In the genomic region with DNA sequence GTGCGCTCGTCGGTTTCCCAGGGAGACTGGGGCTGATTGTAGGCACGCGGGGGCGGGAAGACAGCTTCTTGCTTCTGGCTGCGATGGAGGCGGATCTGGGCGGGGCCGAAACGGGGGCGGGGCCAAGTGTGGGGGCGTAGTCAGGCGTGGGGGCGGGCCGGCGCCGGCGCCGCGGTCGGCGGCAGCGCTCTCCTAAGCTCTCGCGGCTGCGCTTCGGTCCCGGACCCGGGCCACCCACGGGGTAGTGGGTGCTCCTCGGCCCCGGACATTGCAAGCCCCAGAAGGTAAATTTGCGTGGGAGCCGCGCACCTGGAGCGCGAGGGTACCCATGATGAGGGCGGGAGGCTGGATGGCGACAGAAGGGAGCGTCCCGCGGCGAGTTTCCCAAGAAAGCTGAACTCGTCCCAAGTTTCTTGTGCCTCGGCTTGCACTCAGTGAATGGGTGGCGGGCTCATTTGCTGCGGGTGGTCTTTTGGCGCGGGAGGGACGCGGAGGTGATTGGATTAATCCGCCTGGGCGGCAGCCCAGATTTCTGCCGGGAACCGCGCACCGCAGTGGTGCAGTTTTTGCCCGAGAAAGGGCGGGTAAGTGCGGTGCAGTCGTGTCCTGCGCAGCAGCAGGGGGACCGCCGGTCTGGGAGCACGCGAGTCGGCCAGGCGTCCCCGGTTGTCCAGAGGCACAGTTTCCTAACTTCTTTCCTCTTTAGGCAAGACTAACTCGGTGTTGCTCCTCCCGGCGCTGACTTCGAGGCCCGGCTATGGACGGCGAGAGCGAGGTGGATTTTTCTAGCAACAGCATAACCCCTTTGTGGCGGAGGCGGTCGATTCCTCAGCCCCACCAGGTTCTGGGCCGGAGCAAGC, we compare ENCODE assay signal across 7 cellular contexts. TPM values are rescaled to one million over a fixed set of nuclear protein-coding genes. Genes with fewer than 3 reads are reported as not detected.
A peak's percentile ranks its signal among the peaks of the same experiment; 100 is the strongest.
DNase-seq lines count a peak whose midpoint lies in the region; ATAC-seq and TF ChIP-seq lines count a peak whose summit lies in the region.

TSS of gene ARHGEF26 (plus strand) at position 155 of the 860 bp plus-strand sequence. CDS start at position 758, 603 bp downstream.

- H3K27ac ChIP-seq in duodenal mucosa (ENCODE audit: low read depth, low read length) (no peak within 1 kb of the TSS), lower lobe of right lung (peak within 1 kb of the TSS; percentile 75)

- DNase-seq in NCI-H345 (lab: John Stamatoyannopoulos, UW) (peak; percentile 80), lower lobe of right lung (peak; percentile 91)
- DNase-seq in activated CD4-positive, alpha-beta T cell treated with anti-CD3 and anti-CD28 coated beads, Interleukin-2, amount 50 U/mL, for 48 hours, result peak; percentile 75 to 79
- peak; percentile 49 to 66 for DNase-seq in stimulated activated CD4-positive, alpha-beta T cell treated with anti-CD3 and anti-CD28 coated beads, Interleukin-4, amount 100 ng/mL, for 48 hours (ENCODE audit: low read depth in 2 of 2)

- intact Hi-C loops in lower lobe of right lung (cut with DNase I), result no loop called here

- no peaks in the 10 kb centered on the region for H3K27me3 ChIP-seq in duodenal mucosa (ENCODE audit: control insufficient read depth in 1 of 2, insufficient read depth in 2 of 2, low read length in 2 of 2)
- peaks cover 13% of the 10 kb centered on the region for H3K27me3 ChIP-seq in lower lobe of right lung (ENCODE audit: low read depth)

- no peak for TF ChIP-seq CTCF in lower lobe of right lung (IDR thresholded peaks at IDR 0.05)

- H3K36me3 ChIP-seq in duodenal mucosa (ENCODE audit: control insufficient read depth in 1 of 2, insufficient read depth in 2 of 2, low read length in 2 of 2), result no peaks in the 10 kb centered on the region
- H3K36me3 ChIP-seq in lower lobe of right lung, result no peaks in the 10 kb centered on the region

- H3K4me3 ChIP-seq in duodenal mucosa (ENCODE audit: low read depth in 1 of 2, low read length in 2 of 2), result peak within 1 kb of the TSS; percentile 67 to 83
- H3K4me3 ChIP-seq in lower lobe of right lung, result peak within 1 kb of the TSS; percentile 92

- H3K9ac ChIP-seq in duodenal mucosa (ENCODE audit: low read depth in 1 of 2, low read length in 2 of 2), result peak within 1 kb of the TSS; percentile 76 to 82

- no peak for TF ChIP-seq POLR2A in GM18505 (IDR thresholded peaks at IDR 0.05; ENCODE audit: borderline replicate concordance, extremely low read depth, insufficient read depth, insufficient read length)

- peak; percentile 77 for ATAC-seq in GM18505 (IDR thresholded peaks at IDR 0.05; ENCODE audit: unreplicated experiment)
- peak; percentile 60 for ATAC-seq in HG02973 (IDR thresholded peaks at IDR 0.05; ENCODE audit: unreplicated experiment)
- peak; percentile 97 for ATAC-seq in lower lobe of right lung

- H3K9me3 ChIP-seq in duodenal mucosa (ENCODE audit: control insufficient read depth in 1 of 2, low read length in 2 of 2), result no peaks in the 10 kb centered on the region
- H3K9me3 ChIP-seq in lower lobe of right lung, result no peaks in the 10 kb centered on the region

- H3K4me1 ChIP-seq in duodenal mucosa (ENCODE audit: control insufficient read depth in 1 of 2, insufficient read depth in 2 of 2, low read length in 2 of 2), result peaks cover 8 to 21% of the 10 kb centered on the region in 2 donors
- H3K4me1 ChIP-seq in lower lobe of right lung, result peaks cover 7% of the 10 kb centered on the region

RNA-seq across cellular contexts. Expression of gene ARHGEF26, which starts in this region (rescaled TPM):
- 50.9 TPM for total RNA-seq in lower lobe of right lung
